Comparison of ENCODE assay signal across 8 cellular contexts in genomic region chr11:126480410-126481302, GRCh38.
DNase-seq lines count a peak whose midpoint lies in the region; ATAC-seq, FAIRE-seq and TF ChIP-seq lines count a peak whose summit lies in the region.

No MANE protein-coding gene starts in this region.

- peak; percentile 81 for TF ChIP-seq RAD21 in HCT116 (IDR thresholded peaks at IDR 0.05; ENCODE audit: low read depth)

- H3K9ac ChIP-seq in HCT116 (ENCODE audit: low read length) (peak overlapping the region; percentile 28), SK-N-MC (ENCODE audit: insufficient read length) (peak overlapping the region; percentile 73), parathyroid adenoma (no peak overlapping the region)

- FAIRE-seq in G401.6 (lab: Jason Lieb, UNC), result peak; percentile 93

- CTCF ChIA-PET in HCT116 (lab: Charles Lee), result interaction anchor here (0.6 to 2.8 kb wide), 30 partner anchors 9 to 1027 kb away, joined by 3 to 74 read pairs (median 4); partner anchors contain the start of genes DCPS and HYLS1

- TF ChIP-seq CTCF in HCT116 (IDR thresholded peaks at IDR 0.05 in 2 of 3, conservative IDR thresholded peaks at IDR 0.05 in 1 of 3; ENCODE audit: borderline replicate concordance in 1 of 3, insufficient read depth in 1 of 3, low read depth in 2 of 3, low read length in 2 of 3) (peak; percentile 83 to 96 (median 95)), parathyroid adenoma (IDR thresholded peaks at IDR 0.05) (peak; percentile 84), thyroid gland (IDR thresholded peaks at IDR 0.05) (peak; percentile 84 to 96 (median 89))

- TF ChIP-seq POLR2A in HCT116 (IDR thresholded peaks at IDR 0.05; ENCODE audit: borderline replicate concordance, extremely low read depth, insufficient read depth, insufficient read length) (no peak), thyroid gland (IDR thresholded peaks at IDR 0.05) (no peak)

- no TSS peak for BruUV-seq in HCT116 (replicated peaks; lab: Mats Ljungman, UMichigan)

- H3K9me3 ChIP-seq in HCT116 (ENCODE audit: control insufficient read depth in 1 of 2, insufficient read depth in 1 of 2, low read depth in 1 of 2, low read length in 2 of 2) (no peaks in the 10 kb centered on the region), SK-N-MC (ENCODE audit: low read depth, low read length) (no peaks in the 10 kb centered on the region), parathyroid adenoma (ENCODE audit: control insufficient read depth, low read length) (no peaks in the 10 kb centered on the region), thyroid gland (no peaks in the 10 kb centered on the region)

- peak overlapping the region; percentile 82 for H2AFZ ChIP-seq in HCT116 (ENCODE audit: low read depth, low read length, poor library complexity, severe bottlenecking)
- H2AFZ ChIP-seq in parathyroid adenoma, result peak overlapping the region; percentile 83

- H3K36me3 ChIP-seq in HCT116 (ENCODE audit: control insufficient read depth in 1 of 2, insufficient read depth in 2 of 2, low read length in 2 of 2) (no peaks in the 10 kb centered on the region), SK-N-MC (ENCODE audit: insufficient read depth, low read length) (no peaks in the 10 kb centered on the region), parathyroid adenoma (ENCODE audit: control insufficient read depth, insufficient read depth, low read length) (no peaks in the 10 kb centered on the region), thyroid gland (no peaks in the 10 kb centered on the region)

- peak overlapping the region; percentile 59 for H3K4me2 ChIP-seq in HCT116 (ENCODE audit: low read length)
- H3K4me2 ChIP-seq in parathyroid adenoma (ENCODE audit: low read length), result peak overlapping the region; percentile 40

- ATAC-seq in HCT116, result peak; percentile 90
- ATAC-seq in activated naive CD4-positive, alpha-beta T cell treated with anti-CD3 and anti-CD28 coated beads, Interleukin-2, amount 50 U/mL, for 72 hours, result peak; percentile 84

- RAD21 ChIA-PET in HCT116 (lab: Charles Lee; ENCODE audit: low non-redundant PET in 1 of 2, low total read pairs in 2 of 2, uncharacterized antibody in 2 of 2, unreplicated experiment in 2 of 2), result interaction anchor here (0.6 to 1.7 kb wide), 7 partner anchors 37 to 181 kb away, joined by 3 to 10 read pairs (median 6); no protein-coding TSS in a partner anchor

- H3K27me3 ChIP-seq in HCT116 (ENCODE audit: insufficient read depth, low read length) (no peaks in the 10 kb centered on the region), parathyroid adenoma (ENCODE audit: control insufficient read depth, insufficient read depth, low read length) (no peaks in the 10 kb centered on the region), thyroid gland (no peaks in the 10 kb centered on the region)

- WGBS in thyroid gland, 2 donors, result 16 to 17% methylated on average over 19 of the region's 19 CpGs

- intact Hi-C loops in HCT116 (cut with micrococcal nuclease) (loop anchor here (1.0 kb wide), 2 partner anchors 39 to 170 kb away; no protein-coding TSS in a partner anchor), head of caudate nucleus (cut with DNase I) (loop anchor here (2.0 to 5.0 kb wide), 2 partner anchors 40 to 168 kb away; no protein-coding TSS in a partner anchor), thyroid gland (cut with DNase I) (loop anchor here (5.0 kb wide), 1 partner anchor 38 kb away; no protein-coding TSS in a partner anchor)

- DNase-seq in HCT116 (ENCODE audit: low read depth, low spot score), result peak; percentile 79
- peak; percentile 87 for DNase-seq in MV-4-11 (lab: John Stamatoyannopoulos, UW)
- DNase-seq in SK-N-MC (ENCODE audit: low read depth, low spot score), result no peak
- DNase-seq in activated naive CD4-positive, alpha-beta T cell treated with anti-CD3 and anti-CD28 coated beads, Interleukin-2, amount 50 U/mL, for 72 hours (ENCODE audit: low spot score in 2 of 2), result peak; percentile 64 to 78
- DNase-seq in head of caudate nucleus, result peak; percentile 56 to 95 (median 86)
- peak; percentile 77 to 79 for DNase-seq in thyroid gland

- H3K9me2 ChIP-seq in HCT116 (ENCODE audit: insufficient read depth), result no peaks in the 10 kb centered on the region

- H3K27ac Mint-ChIP-seq in activated naive CD4-positive, alpha-beta T cell treated with anti-CD3 and anti-CD28 coated beads, Interleukin-2, amount 50 U/mL, for 72 hours, result peak overlapping the region; percentile 50 to 51

- H3K79me2 ChIP-seq in HCT116 (ENCODE audit: insufficient read depth, low read length) (no peaks in the 10 kb centered on the region), parathyroid adenoma (no peaks in the 10 kb centered on the region)

- POLR2A ChIA-PET in HCT116 (lab: Charles Lee), result interaction anchor here (0.9 kb wide), 1 partner anchor 37 kb away, joined by 3 read pairs; no protein-coding TSS in a partner anchor

- H4K20me1 ChIP-seq in HCT116 (ENCODE audit: insufficient read depth), result no peaks in the 10 kb centered on the region

- H3K27ac ChIP-seq in HCT116 (ENCODE audit: low read depth, low read length) (no peak overlapping the region), SK-N-MC (peak overlapping the region; percentile 66), parathyroid adenoma (no peak overlapping the region), thyroid gland (peak overlapping the region in 1 of 3 donors; percentile 5)

- peaks cover 2 to 7% of the 10 kb centered on the region in 2 experiments; a peak in 3 of 4 replicates for H3K4me1 ChIP-seq in HCT116 (ENCODE audit: control insufficient read depth in 1 of 2, insufficient read depth in 2 of 2, low read length in 2 of 2)
- H3K4me1 ChIP-seq in parathyroid adenoma, result no peaks in the 10 kb centered on the region
- H3K4me1 ChIP-seq in thyroid gland, result peaks cover 0 to 10% of the 10 kb centered on the region in 2 donors

- no peaks in the 10 kb centered on the region for H3K36me3 Mint-ChIP-seq in activated naive CD4-positive, alpha-beta T cell treated with anti-CD3 and anti-CD28 coated beads, Interleukin-2, amount 50 U/mL, for 72 hours

- no peaks in the 10 kb centered on the region for H3K9me3 Mint-ChIP-seq in activated naive CD4-positive, alpha-beta T cell treated with anti-CD3 and anti-CD28 coated beads, Interleukin-2, amount 50 U/mL, for 72 hours

- no peak overlapping the region for H3K4me3 ChIP-seq in HCT116 (replicated peaks in 1 of 2; ENCODE audit: low read depth in 1 of 2, low read length in 2 of 2)
- peak overlapping the region; percentile 58 for H3K4me3 ChIP-seq in SK-N-MC
- H3K4me3 ChIP-seq in parathyroid adenoma (ENCODE audit: low read depth, low read length), result no peak overlapping the region
- H3K4me3 ChIP-seq in thyroid gland (replicated peaks in 1 of 3), result no peak overlapping the region

TF ChIP-seq in HCT116, 20 proteins besides CTCF, POLR2A, EP300 and RAD21:
- TF ChIP-seq POLR2AphosphoS5 (IDR thresholded peaks at IDR 0.05; ENCODE audit: low read depth, low read length), result 0 out of 2 replicates have a peak, but pooled peaks have one; percentile 47
- peak; percentile 27 for TF ChIP-seq YY1 (IDR thresholded peaks at IDR 0.05; ENCODE audit: extremely low read depth, insufficient replicate concordance, low read depth, low read length)
- peak; percentile 77; the same call in 1 of the 2 replicates for TF ChIP-seq ELF1 (IDR thresholded peaks at IDR 0.05; ENCODE audit: borderline replicate concordance, low read depth)
- no peak for TF ChIP-seq JUND (IDR thresholded peaks at IDR 0.05)
- no peak for TF ChIP-seq EGR1 (IDR thresholded peaks at IDR 0.05; ENCODE audit: low read depth)
- peak; percentile 78; the same call in 1 of the 2 replicates for TF ChIP-seq CBX3 (IDR thresholded peaks at IDR 0.05; ENCODE audit: low read depth)
- TF ChIP-seq MAX (IDR thresholded peaks at IDR 0.05), result peak; percentile 86
TF ChIP-seq in HCT116: peak in this region for 5.
